ENCODE assay signal across 10 cellular contexts in genomic region chr1:228802386-228803221, GRCh38.
DNase-seq lines count a peak whose midpoint lies in the region; ATAC-seq and TF ChIP-seq lines count a peak whose summit lies in the region.
"Had no signal": no experiment of that assay in that cellular context is flagged by ENCODE, and none has a peak within 500 bp of the region (broad histone marks: within the 10 kb centered on the region; RNA-seq: fewer than 3 reads in every experiment).

No MANE protein-coding gene starts in this region.

- peaks cover 18% of the 10 kb centered on the region for H3K36me3 Mint-ChIP-seq in activated CD8-positive, alpha-beta T cell treated with anti-CD3 and anti-CD28 coated beads, Interleukin-2, amount 10 ng/mL, durations not matched to agents 7 days and 5 days (ENCODE audit: low read depth)
- H3K36me3 Mint-ChIP-seq in activated CD8-positive, alpha-beta T cell treated with anti-CD3 and anti-CD28 coated beads for 36 hours (ENCODE audit: low read depth), result no peaks in the 10 kb centered on the region

- H3K4me3 ChIP-seq in lung (no peak overlapping the region), upper lobe of left lung (no peak overlapping the region)

- intact Hi-C loops in activated CD8-positive, alpha-beta T cell treated with anti-CD3 and anti-CD28 coated beads for 36 hours (cut with micrococcal nuclease), result no loop called here

- H3K36me3 ChIP-seq in lung (ENCODE audit: control insufficient read depth in 2 of 2, insufficient read depth in 2 of 2, low read length in 2 of 2) (no peaks in the 10 kb centered on the region), upper lobe of left lung (no peaks in the 10 kb centered on the region)

- TF ChIP-seq CTCF in activated CD8-positive, alpha-beta T cell treated with anti-CD3 and anti-CD28 coated beads for 36 hours (IDR thresholded peaks at IDR 0.05), result no peak
- TF ChIP-seq CTCF in lung (IDR thresholded peaks at IDR 0.05; ENCODE audit: control extremely low read depth, extremely low read depth) (no peak), upper lobe of left lung (IDR thresholded peaks at IDR 0.05) (no peak)

- TF ChIP-seq POLR2A in upper lobe of left lung (IDR thresholded peaks at IDR 0.05), result no peak

- peaks cover 0 to 3% of the 10 kb centered on the region in 2 donors for H3K4me1 ChIP-seq in lung (ENCODE audit: control insufficient read depth in 2 of 2, insufficient read depth in 2 of 2, low read length in 2 of 2)
- H3K4me1 ChIP-seq in upper lobe of left lung, result peaks cover 11 to 33% (median 22%) of the 10 kb centered on the region in 4 donors

- no peaks in the 10 kb centered on the region for H3K27me3 ChIP-seq in lung (ENCODE audit: control insufficient read depth, insufficient read depth)
- H3K27me3 ChIP-seq in upper lobe of left lung, result no peaks in the 10 kb centered on the region

- no peak for DNase-seq in activated CD8-positive, alpha-beta T cell treated with anti-CD3 and anti-CD28 coated beads, Interleukin-2, amount 10 ng/mL, durations not matched to agents 7 days and 5 days
- DNase-seq in activated CD8-positive, alpha-beta T cell treated with anti-CD3 and anti-CD28 coated beads for 36 hours, result no peak
- DNase-seq in lung (ENCODE audit: low spot score) (no peak), upper lobe of left lung (peak in 1 of 2 donors; percentile 29), NCI-H2081 (lab: John Stamatoyannopoulos, UW) (no peak)
- DNase-seq: NCI-H2171 had no signal

- WGBS in lung, 2 donors, result 60 to 64% methylated on average over 11 of the region's 11 CpGs
- 63% methylated on average over 11 of the region's 11 CpGs for WGBS in upper lobe of left lung, 2 donors

- H3K4me1 Mint-ChIP-seq in activated CD8-positive, alpha-beta T cell treated with anti-CD3 and anti-CD28 coated beads, Interleukin-2, amount 10 ng/mL, durations not matched to agents 7 days and 5 days (ENCODE audit: low read depth), result peaks cover 81% of the 10 kb centered on the region
- H3K4me1 Mint-ChIP-seq in activated CD8-positive, alpha-beta T cell treated with anti-CD3 and anti-CD28 coated beads for 36 hours (ENCODE audit: low read depth), result peaks cover 35% of the 10 kb centered on the region

- H3K27ac ChIP-seq in cingulate gyrus (ENCODE audit: low read depth, low read length) (peak overlapping the region; percentile 43), lung (ENCODE audit: low read depth in 1 of 2, low read length in 1 of 2) (peak overlapping the region in 1 of 2 donors; percentile 62), upper lobe of left lung (peak overlapping the region in 3 of 4 donors; percentile 50 to 59 (median 58))

- H3K4me3 Mint-ChIP-seq in activated CD8-positive, alpha-beta T cell treated with anti-CD3 and anti-CD28 coated beads, Interleukin-2, amount 10 ng/mL, durations not matched to agents 7 days and 5 days, result no peak overlapping the region
- H3K4me3 Mint-ChIP-seq in activated CD8-positive, alpha-beta T cell treated with anti-CD3 and anti-CD28 coated beads for 36 hours, result no peak overlapping the region
- H3K4me3 Mint-ChIP-seq: neural crest cell had no signal

- H3K27ac Mint-ChIP-seq in activated CD8-positive, alpha-beta T cell treated with anti-CD3 and anti-CD28 coated beads, Interleukin-2, amount 10 ng/mL, durations not matched to agents 7 days and 5 days, result peak overlapping the region; percentile 2
- no peak overlapping the region for H3K27ac Mint-ChIP-seq in activated CD8-positive, alpha-beta T cell treated with anti-CD3 and anti-CD28 coated beads for 36 hours

- H3K27me3 Mint-ChIP-seq in activated CD8-positive, alpha-beta T cell treated with anti-CD3 and anti-CD28 coated beads, Interleukin-2, amount 10 ng/mL, durations not matched to agents 7 days and 5 days (ENCODE audit: low read depth), result no peaks in the 10 kb centered on the region
- H3K27me3 Mint-ChIP-seq in activated CD8-positive, alpha-beta T cell treated with anti-CD3 and anti-CD28 coated beads for 36 hours, result no peaks in the 10 kb centered on the region

- POLR2A ChIA-PET in activated CD8-positive, alpha-beta T cell treated with anti-CD3 and anti-CD28 coated beads, Interleukin-2, amount 10 ng/mL, durations not matched to agents 7 days and 5 days (lab: Charles Lee), result no interaction called here
- POLR2A ChIA-PET in activated CD8-positive, alpha-beta T cell treated with anti-CD3 and anti-CD28 coated beads for 36 hours (lab: Charles Lee), result no interaction called here

- TF ChIP-seq EP300 in upper lobe of left lung (IDR thresholded peaks at IDR 0.05), result no peak

- CTCF ChIA-PET in activated CD8-positive, alpha-beta T cell treated with anti-CD3 and anti-CD28 coated beads, Interleukin-2, amount 10 ng/mL, durations not matched to agents 7 days and 5 days (lab: Charles Lee), result interaction anchor here (1.0 to 3.8 kb wide), 2 partner anchors 9 to 22 kb away, joined by 4 to 49 read pairs; no protein-coding TSS in a partner anchor
- CTCF ChIA-PET in activated CD8-positive, alpha-beta T cell treated with anti-CD3 and anti-CD28 coated beads for 36 hours (lab: Charles Lee), result interaction anchor here (2.7 to 3.3 kb wide), 2 partner anchors 8 to 12 kb away, joined by 16 to 17 read pairs; no protein-coding TSS in a partner anchor

- H3K9me3 Mint-ChIP-seq in activated CD8-positive, alpha-beta T cell treated with anti-CD3 and anti-CD28 coated beads, Interleukin-2, amount 10 ng/mL, durations not matched to agents 7 days and 5 days (ENCODE audit: insufficient read depth), result no peaks in the 10 kb centered on the region
- peaks cover 2% of the 10 kb centered on the region for H3K9me3 Mint-ChIP-seq in activated CD8-positive, alpha-beta T cell treated with anti-CD3 and anti-CD28 coated beads for 36 hours
- H3K9me3 Mint-ChIP-seq: neural crest cell had no signal

- H3K9me3 ChIP-seq in lung (ENCODE audit: control insufficient read depth in 2 of 2, insufficient read depth in 1 of 2, low read length in 1 of 2) (peaks cover 0 to 4% of the 10 kb centered on the region in 2 donors), upper lobe of left lung (no peaks in the 10 kb centered on the region)

- ATAC-seq in activated CD8-positive, alpha-beta T cell treated with anti-CD3 and anti-CD28 coated beads, Interleukin-2, amount 10 ng/mL, durations not matched to agents 7 days and 5 days, result no peak
- ATAC-seq in activated CD8-positive, alpha-beta T cell treated with anti-CD3 and anti-CD28 coated beads for 36 hours, result no peak
- ATAC-seq in lung (ENCODE audit: insufficient read depth, low FRiP score), result peak; percentile 71
- peak; percentile 64 to 81 for ATAC-seq in upper lobe of left lung (ENCODE audit: low FRiP score in 2 of 2)
- ATAC-seq in GM18868 (IDR thresholded peaks at IDR 0.05; ENCODE audit: unreplicated experiment), result no peak
- ATAC-seq in GM21723 (IDR thresholded peaks at IDR 0.05; ENCODE audit: unreplicated experiment), result no peak

Comparison
In these comparisons a context has a peak if more than half of its experiments do, and no peak if none do; other contexts are left out.
1. ATAC-seq: peak in lung (single experiment) and upper lobe of left lung (2 of 2); none in activated CD8-positive, alpha-beta T cell treated with anti-CD3 and anti-CD28 coated beads, Interleukin-2, amount 10 ng/mL, durations not matched to agents 7 days and 5 days (single experiment), activated CD8-positive, alpha-beta T cell treated with anti-CD3 and anti-CD28 coated beads for 36 hours (single experiment), GM18868 (single experiment) and GM21723 (single experiment).